ENCODE assay signal across 1 cellular context in genomic region chr7:101085000-101085948, GRCh38.
A peak's percentile ranks its signal among the peaks of the same experiment; 100 is the strongest.
TF ChIP-seq lines count a peak whose summit lies in the region.

A gene with protein sequence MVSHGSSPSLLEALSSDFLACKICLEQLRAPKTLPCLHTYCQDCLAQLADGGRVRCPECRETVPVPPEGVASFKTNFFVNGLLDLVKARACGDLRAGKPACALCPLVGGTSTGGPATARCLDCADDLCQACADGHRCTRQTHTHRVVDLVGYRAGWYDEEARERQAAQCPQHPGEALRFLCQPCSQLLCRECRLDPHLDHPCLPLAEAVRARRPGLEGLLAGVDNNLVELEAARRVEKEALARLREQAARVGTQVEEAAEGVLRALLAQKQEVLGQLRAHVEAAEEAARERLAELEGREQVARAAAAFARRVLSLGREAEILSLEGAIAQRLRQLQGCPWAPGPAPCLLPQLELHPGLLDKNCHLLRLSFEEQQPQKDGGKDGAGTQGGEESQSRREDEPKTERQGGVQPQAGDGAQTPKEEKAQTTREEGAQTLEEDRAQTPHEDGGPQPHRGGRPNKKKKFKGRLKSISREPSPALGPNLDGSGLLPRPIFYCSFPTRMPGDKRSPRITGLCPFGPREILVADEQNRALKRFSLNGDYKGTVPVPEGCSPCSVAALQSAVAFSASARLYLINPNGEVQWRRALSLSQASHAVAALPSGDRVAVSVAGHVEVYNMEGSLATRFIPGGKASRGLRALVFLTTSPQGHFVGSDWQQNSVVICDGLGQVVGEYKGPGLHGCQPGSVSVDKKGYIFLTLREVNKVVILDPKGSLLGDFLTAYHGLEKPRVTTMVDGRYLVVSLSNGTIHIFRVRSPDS (plus strand): TSS chr7:101085481. CDS start chr7:101087313, 1,832 bp downstream.

TF ChIP-seq in HepG2, 621 proteins besides CTCF, POLR2A, EP300 and RAD21 (continued from another document and continues in another):
- no peak; the same call in 1 of the 2 replicates for TF ChIP-seq ZNF431 (CRISPR knock-in tag; IDR thresholded peaks at IDR 0.05; ENCODE audit: borderline replicate concordance, low read depth)
- TF ChIP-seq ATRX (CRISPR knock-in tag; IDR thresholded peaks at IDR 0.05; ENCODE audit: borderline replicate concordance), result no peak
- TF ChIP-seq ZNF296 (CRISPR knock-in tag; conservative IDR thresholded peaks at IDR 0.05), result no peak
- TF ChIP-seq, protein P1, sequence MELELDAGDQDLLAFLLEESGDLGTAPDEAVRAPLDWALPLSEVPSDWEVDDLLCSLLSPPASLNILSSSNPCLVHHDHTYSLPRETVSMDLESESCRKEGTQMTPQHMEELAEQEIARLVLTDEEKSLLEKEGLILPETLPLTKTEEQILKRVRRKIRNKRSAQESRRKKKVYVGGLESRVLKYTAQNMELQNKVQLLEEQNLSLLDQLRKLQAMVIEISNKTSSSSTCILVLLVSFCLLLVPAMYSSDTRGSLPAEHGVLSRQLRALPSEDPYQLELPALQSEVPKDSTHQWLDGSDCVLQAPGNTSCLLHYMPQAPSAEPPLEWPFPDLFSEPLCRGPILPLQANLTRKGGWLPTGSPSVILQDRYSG (CRISPR knock-in tag; IDR thresholded peaks at IDR 0.05), result 0 out of 2 replicates have a peak, but pooled peaks have one; percentile 36
- TF ChIP-seq, protein P2, sequence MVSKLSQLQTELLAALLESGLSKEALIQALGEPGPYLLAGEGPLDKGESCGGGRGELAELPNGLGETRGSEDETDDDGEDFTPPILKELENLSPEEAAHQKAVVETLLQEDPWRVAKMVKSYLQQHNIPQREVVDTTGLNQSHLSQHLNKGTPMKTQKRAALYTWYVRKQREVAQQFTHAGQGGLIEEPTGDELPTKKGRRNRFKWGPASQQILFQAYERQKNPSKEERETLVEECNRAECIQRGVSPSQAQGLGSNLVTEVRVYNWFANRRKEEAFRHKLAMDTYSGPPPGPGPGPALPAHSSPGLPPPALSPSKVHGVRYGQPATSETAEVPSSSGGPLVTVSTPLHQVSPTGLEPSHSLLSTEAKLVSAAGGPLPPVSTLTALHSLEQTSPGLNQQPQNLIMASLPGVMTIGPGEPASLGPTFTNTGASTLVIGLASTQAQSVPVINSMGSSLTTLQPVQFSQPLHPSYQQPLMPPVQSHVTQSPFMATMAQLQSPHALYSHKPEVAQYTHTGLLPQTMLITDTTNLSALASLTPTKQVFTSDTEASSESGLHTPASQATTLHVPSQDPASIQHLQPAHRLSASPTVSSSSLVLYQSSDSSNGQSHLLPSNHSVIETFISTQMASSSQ (IDR thresholded peaks at IDR 0.05; ENCODE audit: low read depth), result no peak
- TF ChIP-seq, protein P2 (CRISPR knock-in tag; IDR thresholded peaks at IDR 0.05; ENCODE audit: borderline replicate concordance), result no peak
- TF ChIP-seq, protein P3, sequence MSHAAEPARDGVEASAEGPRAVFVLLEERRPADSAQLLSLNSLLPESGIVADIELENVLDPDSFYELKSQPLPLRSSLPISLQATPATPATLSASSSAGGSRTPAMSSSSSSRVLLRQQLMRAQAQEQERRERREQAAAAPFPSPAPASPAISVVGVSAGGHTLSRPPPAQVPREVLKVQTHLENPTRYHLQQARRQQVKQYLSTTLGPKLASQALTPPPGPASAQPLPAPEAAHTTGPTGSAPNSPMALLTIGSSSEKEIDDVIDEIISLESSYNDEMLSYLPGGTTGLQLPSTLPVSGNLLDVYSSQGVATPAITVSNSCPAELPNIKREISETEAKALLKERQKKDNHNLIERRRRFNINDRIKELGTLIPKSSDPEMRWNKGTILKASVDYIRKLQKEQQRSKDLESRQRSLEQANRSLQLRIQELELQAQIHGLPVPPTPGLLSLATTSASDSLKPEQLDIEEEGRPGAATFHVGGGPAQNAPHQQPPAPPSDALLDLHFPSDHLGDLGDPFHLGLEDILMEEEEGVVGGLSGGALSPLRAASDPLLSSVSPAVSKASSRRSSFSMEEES (CRISPR knock-in tag; IDR thresholded peaks at IDR 0.05), result no peak
- TF ChIP-seq YY1 (IDR thresholded peaks at IDR 0.05; ENCODE audit: insufficient read depth, insufficient replicate concordance, low read depth, low read length), result peak; percentile 34
- no peak for TF ChIP-seq ZNF776 (CRISPR knock-in tag; IDR thresholded peaks at IDR 0.05)
- TF ChIP-seq, protein P4, sequence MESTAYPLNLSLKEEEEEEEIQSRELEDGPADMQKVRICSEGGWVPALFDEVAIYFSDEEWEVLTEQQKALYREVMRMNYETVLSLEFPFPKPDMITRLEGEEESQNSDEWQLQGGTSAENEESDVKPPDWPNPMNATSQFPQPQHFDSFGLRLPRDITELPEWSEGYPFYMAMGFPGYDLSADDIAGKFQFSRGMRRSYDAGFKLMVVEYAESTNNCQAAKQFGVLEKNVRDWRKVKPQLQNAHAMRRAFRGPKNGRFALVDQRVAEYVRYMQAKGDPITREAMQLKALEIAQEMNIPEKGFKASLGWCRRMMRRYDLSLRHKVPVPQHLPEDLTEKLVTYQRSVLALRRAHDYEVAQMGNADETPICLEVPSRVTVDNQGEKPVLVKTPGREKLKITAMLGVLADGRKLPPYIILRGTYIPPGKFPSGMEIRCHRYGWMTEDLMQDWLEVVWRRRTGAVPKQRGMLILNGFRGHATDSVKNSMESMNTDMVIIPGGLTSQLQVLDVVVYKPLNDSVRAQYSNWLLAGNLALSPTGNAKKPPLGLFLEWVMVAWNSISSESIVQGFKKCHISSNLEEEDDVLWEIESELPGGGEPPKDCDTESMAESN (CRISPR knock-in tag; conservative IDR thresholded peaks at IDR 0.05), result peak; percentile 90
- TF ChIP-seq IKZF5 (CRISPR knock-in tag; IDR thresholded peaks at IDR 0.05), result no peak
- TF ChIP-seq ATF5 (CRISPR knock-in tag; IDR thresholded peaks at IDR 0.05; ENCODE audit: low read depth), result no peak
- no peak for TF ChIP-seq BRD4 (CRISPR knock-in tag; IDR thresholded peaks at IDR 0.05)
- no peak for TF ChIP-seq ZNF282 (IDR thresholded peaks at IDR 0.05; ENCODE audit: partially characterized antibody)
- TF ChIP-seq, protein P5, sequence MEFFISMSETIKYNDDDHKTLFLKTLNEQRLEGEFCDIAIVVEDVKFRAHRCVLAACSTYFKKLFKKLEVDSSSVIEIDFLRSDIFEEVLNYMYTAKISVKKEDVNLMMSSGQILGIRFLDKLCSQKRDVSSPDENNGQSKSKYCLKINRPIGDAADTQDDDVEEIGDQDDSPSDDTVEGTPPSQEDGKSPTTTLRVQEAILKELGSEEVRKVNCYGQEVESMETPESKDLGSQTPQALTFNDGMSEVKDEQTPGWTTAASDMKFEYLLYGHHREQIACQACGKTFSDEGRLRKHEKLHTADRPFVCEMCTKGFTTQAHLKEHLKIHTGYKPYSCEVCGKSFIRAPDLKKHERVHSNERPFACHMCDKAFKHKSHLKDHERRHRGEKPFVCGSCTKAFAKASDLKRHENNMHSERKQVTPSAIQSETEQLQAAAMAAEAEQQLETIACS (CRISPR knock-in tag; IDR thresholded peaks at IDR 0.05), result no peak
- no peak for TF ChIP-seq ZBTB46 (CRISPR knock-in tag; IDR thresholded peaks at IDR 0.05; ENCODE audit: borderline replicate concordance)
- TF ChIP-seq RBM22 (optimal IDR thresholded peaks at IDR 0.05; ENCODE audit: low read length), result no peak
- peak; percentile 49; the same call in 1 of the 3 replicates for TF ChIP-seq MXI1 (IDR thresholded peaks at IDR 0.05; ENCODE audit: borderline replicate concordance, low read depth, low read length)
- TF ChIP-seq KMT2A (CRISPR knock-in tag; IDR thresholded peaks at IDR 0.05), result peak; percentile 34; the same call in 1 of the 2 replicates
- TF ChIP-seq THAP11 (CRISPR knock-in tag; IDR thresholded peaks at IDR 0.05), result peak; percentile 70
- TF ChIP-seq CBX1 (IDR thresholded peaks at IDR 0.05; ENCODE audit: low read depth), result no peak
- no peak for TF ChIP-seq MIXL1 (CRISPR knock-in tag; IDR thresholded peaks at IDR 0.05)
- TF ChIP-seq ZSCAN21 (CRISPR knock-in tag; IDR thresholded peaks at IDR 0.05; ENCODE audit: borderline replicate concordance), result no peak
- no peak for TF ChIP-seq CSRNP1 (CRISPR knock-in tag; IDR thresholded peaks at IDR 0.05)
- TF ChIP-seq BRCA1 (CRISPR knock-in tag; IDR thresholded peaks at IDR 0.05), result no peak
- no peak for TF ChIP-seq ZNF264 (CRISPR knock-in tag; IDR thresholded peaks at IDR 0.05)
- TF ChIP-seq FOXK2 (IDR thresholded peaks at IDR 0.05), result 0 out of 2 replicates have a peak, but pooled peaks have one; percentile 13
- no peak for TF ChIP-seq ZMAT5 (CRISPR knock-in tag; IDR thresholded peaks at IDR 0.05; ENCODE audit: borderline replicate concordance, low read depth)
- no peak; the same call in 1 of the 2 replicates for TF ChIP-seq ZNF232 (CRISPR knock-in tag; IDR thresholded peaks at IDR 0.05; ENCODE audit: borderline replicate concordance)
- TF ChIP-seq, protein P6, sequence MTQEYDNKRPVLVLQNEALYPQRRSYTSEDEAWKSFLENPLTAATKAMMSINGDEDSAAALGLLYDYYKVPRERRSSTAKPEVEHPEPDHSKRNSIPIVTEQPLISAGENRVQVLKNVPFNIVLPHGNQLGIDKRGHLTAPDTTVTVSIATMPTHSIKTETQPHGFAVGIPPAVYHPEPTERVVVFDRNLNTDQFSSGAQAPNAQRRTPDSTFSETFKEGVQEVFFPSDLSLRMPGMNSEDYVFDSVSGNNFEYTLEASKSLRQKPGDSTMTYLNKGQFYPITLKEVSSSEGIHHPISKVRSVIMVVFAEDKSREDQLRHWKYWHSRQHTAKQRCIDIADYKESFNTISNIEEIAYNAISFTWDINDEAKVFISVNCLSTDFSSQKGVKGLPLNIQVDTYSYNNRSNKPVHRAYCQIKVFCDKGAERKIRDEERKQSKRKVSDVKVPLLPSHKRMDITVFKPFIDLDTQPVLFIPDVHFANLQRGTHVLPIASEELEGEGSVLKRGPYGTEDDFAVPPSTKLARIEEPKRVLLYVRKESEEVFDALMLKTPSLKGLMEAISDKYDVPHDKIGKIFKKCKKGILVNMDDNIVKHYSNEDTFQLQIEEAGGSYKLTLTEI (CRISPR knock-in tag; conservative IDR thresholded peaks at IDR 0.05), result no peak
- peak; percentile 58 for TF ChIP-seq GATAD1 (CRISPR knock-in tag; IDR thresholded peaks at IDR 0.05)
- no peak for TF ChIP-seq NCOR1 (IDR thresholded peaks at IDR 0.05; ENCODE audit: borderline replicate concordance, low read length)
- TF ChIP-seq, protein P7, sequence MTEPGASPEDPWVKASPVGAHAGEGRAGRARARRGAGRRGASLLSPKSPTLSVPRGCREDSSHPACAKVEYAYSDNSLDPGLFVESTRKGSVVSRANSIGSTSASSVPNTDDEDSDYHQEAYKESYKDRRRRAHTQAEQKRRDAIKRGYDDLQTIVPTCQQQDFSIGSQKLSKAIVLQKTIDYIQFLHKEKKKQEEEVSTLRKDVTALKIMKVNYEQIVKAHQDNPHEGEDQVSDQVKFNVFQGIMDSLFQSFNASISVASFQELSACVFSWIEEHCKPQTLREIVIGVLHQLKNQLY (CRISPR knock-in tag; IDR thresholded peaks at IDR 0.05), result 0 out of 2 replicates have a peak, but pooled peaks have one; percentile 52
